ENCODE assay signal across 18 cellular contexts in the genomic region with DNA sequence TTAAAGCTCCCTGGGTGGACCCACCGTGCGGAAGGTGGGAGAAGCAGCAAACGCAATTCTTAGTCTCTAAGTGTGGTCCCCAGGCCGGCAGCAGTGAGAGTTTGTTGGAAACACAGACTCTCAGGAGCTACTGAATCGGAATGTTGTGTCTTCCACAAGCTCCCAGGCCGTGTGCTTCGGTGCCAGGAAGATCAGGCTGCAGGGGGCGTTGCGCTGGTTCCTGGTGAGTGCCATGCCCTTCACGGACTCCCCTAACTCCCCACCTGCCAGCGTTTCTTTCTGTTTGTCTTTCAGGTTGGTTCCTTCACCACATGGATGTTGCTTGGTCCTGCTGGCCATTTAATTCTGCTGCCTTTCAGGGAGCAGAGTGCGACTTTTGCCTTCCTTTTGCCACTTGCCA.
DNase-seq lines count a peak whose midpoint lies in the region; ATAC-seq and TF ChIP-seq lines count a peak whose summit lies in the region.
"Had no signal": no experiment of that assay in that cellular context is flagged by ENCODE, and none has a peak within 500 bp of the region (broad histone marks: within the 10 kb centered on the region; RNA-seq: fewer than 3 reads in every experiment).

No MANE protein-coding gene starts in this region.

- H3K4me1 ChIP-seq in NT2/D1 (ENCODE audit: insufficient read depth, insufficient read length) (peaks cover 8% of the 10 kb centered on the region), endodermal cell (ENCODE audit: control insufficient read depth, insufficient read depth, low read length) (no peaks in the 10 kb centered on the region), lower lobe of right lung (peaks cover 14% of the 10 kb centered on the region), spleen (peaks cover 0 to 19% (median 10%) of the 10 kb centered on the region in 6 donors)

- H3K9me3 Mint-ChIP-seq in endodermal cell = no peaks in the 10 kb centered on the region
- H3K9me3 Mint-ChIP-seq: CD4-positive, alpha-beta T cell had no signal

- 86 to 87% methylated on average over 8 to 12 of the region's 12 CpGs for WGBS in endodermal cell (ENCODE audit: insufficient coverage in 1 of 2, insufficient read length in 1 of 2), 2 experiments
- WGBS in spleen, 5 donors = 72 to 83% (median 76%) methylated on average over 12 of the region's 12 CpGs

- H3K27ac Mint-ChIP-seq in endodermal cell = no peak overlapping the region
- H3K27ac Mint-ChIP-seq: B cell; CD4-positive, alpha-beta T cell had no signal

- TF ChIP-seq CTCF in endodermal cell (conservative IDR thresholded peaks at IDR 0.05) (peak; percentile 49), lower lobe of right lung (IDR thresholded peaks at IDR 0.05) (peak; percentile 6), spleen (IDR thresholded peaks at IDR 0.05 in 8 of 11, conservative IDR thresholded peaks at IDR 0.05 in 3 of 11) (no peak)

- H3K36me3 ChIP-seq in NT2/D1 (ENCODE audit: insufficient read depth, insufficient read length, low read length) = no peaks in the 10 kb centered on the region
- H3K36me3 ChIP-seq in endodermal cell (ENCODE audit: control insufficient read depth, insufficient read depth, low read length) = no peaks in the 10 kb centered on the region
- no peaks in the 10 kb centered on the region for H3K36me3 ChIP-seq in lower lobe of right lung
- H3K36me3 ChIP-seq in spleen = no peaks in the 10 kb centered on the region

- no peaks in the 10 kb centered on the region for H3K36me3 Mint-ChIP-seq in endodermal cell (ENCODE audit: low read depth)

- H3K27ac ChIP-seq in endodermal cell (ENCODE audit: low read depth, low read length) (no peak overlapping the region), lower lobe of right lung (peak overlapping the region; percentile 49), spleen (peak overlapping the region; percentile 43 to 87 (median 77))
- H3K27ac ChIP-seq: GM23248 had no signal

- TF ChIP-seq POLR2A in spleen (IDR thresholded peaks at IDR 0.05) = no peak

- no peaks in the 10 kb centered on the region; the same call in 1 of the 2 replicates for H3K9me3 ChIP-seq in NT2/D1 (ENCODE audit: insufficient read depth, low read length)
- no peaks in the 10 kb centered on the region for H3K9me3 ChIP-seq in endodermal cell (ENCODE audit: control insufficient read depth, low read length)
- no peaks in the 10 kb centered on the region for H3K9me3 ChIP-seq in lower lobe of right lung
- H3K9me3 ChIP-seq in spleen = no peaks in the 10 kb centered on the region

- H3K4me1 Mint-ChIP-seq in endodermal cell = peaks cover 4% of the 10 kb centered on the region
- H3K4me1 Mint-ChIP-seq: B cell had no signal

- H3K27me3 Mint-ChIP-seq in endodermal cell (ENCODE audit: insufficient read depth) = peaks cover under 1% of the 10 kb centered on the region
- H3K27me3 Mint-ChIP-seq: CD4-positive, alpha-beta T cell had no signal

- no peaks in the 10 kb centered on the region for H3K27me3 ChIP-seq in NT2/D1 (ENCODE audit: insufficient read depth, insufficient read length)
- no peaks in the 10 kb centered on the region for H3K27me3 ChIP-seq in endodermal cell (ENCODE audit: control insufficient read depth, insufficient read depth, low read length, poor library complexity, severe bottlenecking)
- no peaks in the 10 kb centered on the region for H3K27me3 ChIP-seq in lower lobe of right lung (ENCODE audit: low read depth)
- H3K27me3 ChIP-seq in spleen (replicated peaks in 1 of 7) = no peaks in the 10 kb centered on the region

- no peak overlapping the region for H3K4me3 Mint-ChIP-seq in endodermal cell
- H3K4me3 Mint-ChIP-seq: B cell; CD4-positive, alpha-beta T cell had no signal

- no peak for DNase-seq in NT2/D1 (ENCODE audit: low read depth, low spot score)
- no peak for DNase-seq in endodermal cell
- no peak for DNase-seq in lower lobe of right lung
- no peak for DNase-seq in spleen
- no peak for DNase-seq in NCI-H526 (lab: John Stamatoyannopoulos, UW)
- no peak for DNase-seq in posterior vena cava (ENCODE audit: low spot score)
- no peak for DNase-seq in C1 segment of cervical spinal cord (lab: John Stamatoyannopoulos, UW)
- DNase-seq: Calu3; CD4-positive, alpha-beta T cell; GM23248; NCI-H1092 treated with DMSO at 0.1 percent for 48 hours; NCI-H345; NCI-H526 treated with DMSO at 0.1 percent for 48 hours; NK-92 treated with Interleukin-12 subunit alpha and Interleukin-12 subunit beta, amount 100 ng/mL, for 24 hours; PC-3; SW 1271 had no signal

- ATAC-seq in lower lobe of right lung (no peak), GM21367 (IDR thresholded peaks at IDR 0.05; ENCODE audit: unreplicated experiment) (no peak)
- ATAC-seq: PC-3 had no signal

- intact Hi-C loops in lower lobe of right lung (cut with DNase I) (no loop called here), spleen (cut with DNase I; ENCODE audit: low total_unique reads) (no loop called here), posterior vena cava (cut with DNase I) (no loop called here)

- H3K9ac ChIP-seq in NT2/D1 (ENCODE audit: insufficient read length, low read depth) (peak overlapping the region; percentile 10), endodermal cell (ENCODE audit: extremely low read depth, low read length, poor library complexity, severe bottlenecking) (no peak overlapping the region)
- H3K9ac ChIP-seq: GM23248 had no signal

- H3K4me3 ChIP-seq in NT2/D1 (ENCODE audit: insufficient read length, low read depth) (no peak overlapping the region), endodermal cell (ENCODE audit: low read length) (no peak overlapping the region), lower lobe of right lung (no peak overlapping the region), spleen (no peak overlapping the region)
- H3K4me3 ChIP-seq: GM23248 had no signal

Comparison
In these comparisons a context has a peak if more than half of its experiments do, and no peak if none do; other contexts are left out.
1. CTCF ChIP-seq: peak in endodermal cell (single experiment) and lower lobe of right lung (single experiment); none in spleen (0 of 11).